12 cellular contexts compared by ENCODE assay signal in genomic region chrX:39440734-39441305, GRCh38.
A peak's percentile ranks its signal among the peaks of the same experiment; 100 is the strongest.
DNase-seq lines count a peak whose midpoint lies in the region; ATAC-seq and TF ChIP-seq lines count a peak whose summit lies in the region.
"Had no signal": no experiment of that assay in that cellular context is flagged by ENCODE, and none has a peak within 500 bp of the region (broad histone marks: within the 10 kb centered on the region; RNA-seq: fewer than 3 reads in every experiment).

No MANE protein-coding gene starts in this region.

- H3K27me3 Mint-ChIP-seq in activated naive CD8-positive, alpha-beta T cell treated with anti-CD3 and anti-CD28 coated beads, Interleukin-2, amount 10 ng/mL, durations not matched to agents 7 days and 5 days: no peaks in the 10 kb centered on the region

- H3K9me3 Mint-ChIP-seq in activated naive CD8-positive, alpha-beta T cell treated with anti-CD3 and anti-CD28 coated beads, Interleukin-2, amount 10 ng/mL, durations not matched to agents 7 days and 5 days: peaks cover 2% of the 10 kb centered on the region

- H3K4me1 Mint-ChIP-seq in activated naive CD8-positive, alpha-beta T cell treated with anti-CD3 and anti-CD28 coated beads, Interleukin-2, amount 10 ng/mL, durations not matched to agents 7 days and 5 days: peaks cover 9% of the 10 kb centered on the region

- POLR2A ChIA-PET in activated naive CD8-positive, alpha-beta T cell treated with anti-CD3 and anti-CD28 coated beads, Interleukin-2, amount 10 ng/mL, durations not matched to agents 7 days and 5 days (lab: Charles Lee): no interaction called here

- DNase-seq in GM12865 (ENCODE audit: low read depth) (peak; percentile 27), dermis blood vessel endothelial cell (no peak), NCI-H446 treated with DMSO at 0.1 percent for 48 hours (lab: John Stamatoyannopoulos, UW) (no peak), SIG-M5 (lab: John Stamatoyannopoulos, UW) (no peak), KBM-7 (no peak)
- DNase-seq in activated naive CD8-positive, alpha-beta T cell treated with anti-CD3 and anti-CD28 coated beads, Interleukin-2, amount 10 ng/mL, durations not matched to agents 7 days and 5 days: no peak
- DNase-seq: amniotic stem cell, left cardiac atrium, NCI-H226 had no signal

- ATAC-seq in GM19025 (IDR thresholded peaks at IDR 0.05; ENCODE audit: low read depth, unreplicated experiment) (peak; percentile 16), HG03159 (IDR thresholded peaks at IDR 0.05; ENCODE audit: unreplicated experiment) (peak; percentile 3)
- no peak for ATAC-seq in activated naive CD8-positive, alpha-beta T cell treated with anti-CD3 and anti-CD28 coated beads, Interleukin-2, amount 10 ng/mL, durations not matched to agents 7 days and 5 days (ENCODE audit: low read depth)

- H3K27ac Mint-ChIP-seq in activated naive CD8-positive, alpha-beta T cell treated with anti-CD3 and anti-CD28 coated beads, Interleukin-2, amount 10 ng/mL, durations not matched to agents 7 days and 5 days: peak overlapping the region; percentile 77

- H3K4me3 Mint-ChIP-seq in activated naive CD8-positive, alpha-beta T cell treated with anti-CD3 and anti-CD28 coated beads, Interleukin-2, amount 10 ng/mL, durations not matched to agents 7 days and 5 days: no peak overlapping the region

- no peak for TF ChIP-seq CTCF in GM12865 (IDR thresholded peaks at IDR 0.05; ENCODE audit: insufficient read depth, low read depth, low read length, missing control alignments)

- in situ Hi-C loops in KBM-7 (cut with MboI; ENCODE audit: low pct_unique_long_range_greater_than_20kb, low sequenced_read_pairs): no loop called here

- H3K4me3 ChIP-seq in GM12865 (ENCODE audit: low read depth, low read length): no peak overlapping the region
- H3K4me3 ChIP-seq: esophagus muscularis mucosa had no signal

- no peaks in the 10 kb centered on the region for H3K36me3 Mint-ChIP-seq in activated naive CD8-positive, alpha-beta T cell treated with anti-CD3 and anti-CD28 coated beads, Interleukin-2, amount 10 ng/mL, durations not matched to agents 7 days and 5 days
